Comparison of ENCODE assay signal across 7 cellular contexts in the genomic region with DNA sequence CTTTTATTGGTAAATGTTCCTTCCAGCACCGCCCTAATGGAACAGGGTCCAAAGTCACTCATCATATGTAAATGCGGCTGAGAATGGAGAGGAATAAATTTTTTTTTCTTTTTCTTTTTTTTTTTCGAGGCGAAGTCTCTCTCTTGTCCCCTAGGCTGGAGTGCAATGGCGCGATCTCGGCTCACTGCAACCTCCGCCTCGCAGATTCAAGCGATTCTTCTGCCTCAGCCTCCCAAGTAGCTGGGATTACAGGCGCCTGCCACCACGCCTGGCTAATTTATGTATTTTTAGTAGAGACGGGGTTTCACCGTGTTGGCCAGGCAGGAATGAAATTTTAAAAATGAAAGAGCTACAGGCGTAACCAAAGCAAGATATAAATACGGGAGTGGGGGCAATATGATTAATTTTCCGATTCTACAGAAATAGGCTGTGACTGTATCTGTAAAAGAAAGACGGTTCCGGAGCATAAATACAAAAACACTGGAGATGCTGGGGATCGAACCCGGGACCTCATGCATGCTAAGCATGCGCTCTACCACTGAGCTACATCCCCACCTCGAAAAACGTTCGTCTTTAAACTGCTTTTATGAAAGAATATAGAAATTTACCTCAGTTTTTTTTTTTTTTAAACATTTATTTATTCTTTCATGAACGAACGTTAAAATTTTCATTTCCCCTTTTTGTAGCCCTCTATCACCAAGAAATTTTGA.
DNase-seq lines count a peak whose midpoint lies in the region; ATAC-seq and TF ChIP-seq lines count a peak whose summit lies in the region.

No MANE protein-coding gene starts in this region.

- H3K4me3 ChIP-seq in RWPE2 (ENCODE audit: severe bottlenecking): peak overlapping the region; percentile 46
- H3K4me3 ChIP-seq in cardiac muscle cell: peak overlapping the region; percentile 94
- peak overlapping the region; percentile 51 for H3K4me3 ChIP-seq in psoas muscle

- TF ChIP-seq CTCF in RWPE2 (IDR thresholded peaks at IDR 0.05; ENCODE audit: poor library complexity, severe bottlenecking): no peak
- TF ChIP-seq CTCF in cardiac muscle cell (IDR thresholded peaks at IDR 0.05; ENCODE audit: low read depth, low read length): no peak
- no peak for TF ChIP-seq CTCF in psoas muscle (IDR thresholded peaks at IDR 0.05)

- H3K36me3 ChIP-seq in RWPE2 (ENCODE audit: low read depth) (no peaks in the 10 kb centered on the region), cardiac muscle cell (no peaks in the 10 kb centered on the region), psoas muscle (ENCODE audit: insufficient read depth in 1 of 2, low read depth in 1 of 2) (no peaks in the 10 kb centered on the region)

- H3K36me3 Mint-ChIP-seq in activated naive CD8-positive, alpha-beta T cell treated with anti-CD3 and anti-CD28 coated beads, Interleukin-2, amount 10 ng/mL, durations not matched to agents 7 days and 5 days: no peaks in the 10 kb centered on the region

- DNase-seq in HT1080 (ENCODE audit: low read depth) (peak; percentile 44), RWPE2 (ENCODE audit: low spot score) (no peak), cardiac muscle cell (ENCODE audit: low read depth in 1 of 2, low spot score in 1 of 2) (peak; percentile 74), psoas muscle (peak in 1 of 2 donors; percentile 50), GF-D8 (lab: John Stamatoyannopoulos, UW) (no peak)
- no peak for DNase-seq in activated naive CD8-positive, alpha-beta T cell treated with anti-CD3 and anti-CD28 coated beads, Interleukin-2, amount 10 ng/mL, durations not matched to agents 7 days and 5 days

- no peaks in the 10 kb centered on the region for H3K9me3 Mint-ChIP-seq in activated naive CD8-positive, alpha-beta T cell treated with anti-CD3 and anti-CD28 coated beads, Interleukin-2, amount 10 ng/mL, durations not matched to agents 7 days and 5 days

- peaks cover 65% of the 10 kb centered on the region for H3K27me3 Mint-ChIP-seq in activated naive CD8-positive, alpha-beta T cell treated with anti-CD3 and anti-CD28 coated beads, Interleukin-2, amount 10 ng/mL, durations not matched to agents 7 days and 5 days

- ATAC-seq in GM18498 (IDR thresholded peaks at IDR 0.05; ENCODE audit: unreplicated experiment) (peak; percentile 82), RWPE2 (ENCODE audit: low read depth) (peak; percentile 84), psoas muscle (no peak)
- peak; percentile 67 for ATAC-seq in activated naive CD8-positive, alpha-beta T cell treated with anti-CD3 and anti-CD28 coated beads, Interleukin-2, amount 10 ng/mL, durations not matched to agents 7 days and 5 days (ENCODE audit: low read depth)

- 1 to 2% (median 1%) methylated on average over 27 of the region's 27 CpGs for WGBS in psoas muscle, 3 donors

- H3K27ac Mint-ChIP-seq in activated naive CD8-positive, alpha-beta T cell treated with anti-CD3 and anti-CD28 coated beads, Interleukin-2, amount 10 ng/mL, durations not matched to agents 7 days and 5 days: peak overlapping the region; percentile 55

- POLR2A ChIA-PET in activated naive CD8-positive, alpha-beta T cell treated with anti-CD3 and anti-CD28 coated beads, Interleukin-2, amount 10 ng/mL, durations not matched to agents 7 days and 5 days (lab: Charles Lee): no interaction called here

- H3K9me3 ChIP-seq in RWPE2 (ENCODE audit: severe bottlenecking) (no peaks in the 10 kb centered on the region), cardiac muscle cell (ENCODE audit: low read depth) (no peaks in the 10 kb centered on the region), psoas muscle (no peaks in the 10 kb centered on the region)

- peak overlapping the region; percentile 80 for H3K4me3 Mint-ChIP-seq in activated naive CD8-positive, alpha-beta T cell treated with anti-CD3 and anti-CD28 coated beads, Interleukin-2, amount 10 ng/mL, durations not matched to agents 7 days and 5 days

- H3K27ac ChIP-seq in RWPE2 (ENCODE audit: poor library complexity, severe bottlenecking): no peak overlapping the region
- H3K27ac ChIP-seq in cardiac muscle cell: no peak overlapping the region
- no peak overlapping the region for H3K27ac ChIP-seq in psoas muscle

- H3K27me3 ChIP-seq in RWPE2 (ENCODE audit: insufficient read depth, poor library complexity, severe bottlenecking) (no peaks in the 10 kb centered on the region), cardiac muscle cell (no peaks in the 10 kb centered on the region), psoas muscle (ENCODE audit: insufficient read depth in 3 of 3, low read length in 2 of 3) (peaks cover 4 to 38% (median 6%) of the 10 kb centered on the region in 3 donors)

- peaks cover 20% of the 10 kb centered on the region for H3K4me1 Mint-ChIP-seq in activated naive CD8-positive, alpha-beta T cell treated with anti-CD3 and anti-CD28 coated beads, Interleukin-2, amount 10 ng/mL, durations not matched to agents 7 days and 5 days

- intact Hi-C loops in psoas muscle (cut with DNase I): no loop called here

- H3K4me1 ChIP-seq in RWPE2 (ENCODE audit: insufficient read depth, poor library complexity, severe bottlenecking) (no peaks in the 10 kb centered on the region), cardiac muscle cell (ENCODE audit: low read depth) (no peaks in the 10 kb centered on the region), psoas muscle (no peaks in the 10 kb centered on the region)

Comparison
In these comparisons a context has a peak if more than half of its experiments do, and no peak if none do; other contexts are left out.
1. ATAC-seq: peak in GM18498 (single experiment), RWPE2 (single experiment) and activated naive CD8-positive, alpha-beta T cell treated with anti-CD3 and anti-CD28 coated beads, Interleukin-2, amount 10 ng/mL, durations not matched to agents 7 days and 5 days (single experiment); none in psoas muscle (0 of 4).
2. DNase-seq: peak in HT1080 (single experiment) and cardiac muscle cell (2 of 2); none in RWPE2 (single experiment), activated naive CD8-positive, alpha-beta T cell treated with anti-CD3 and anti-CD28 coated beads, Interleukin-2, amount 10 ng/mL, durations not matched to agents 7 days and 5 days (single experiment) and GF-D8 (single experiment).
3. Peak in every context shown above with its lines, with median percentiles within 50 percentile points of each other: H3K4me3 ChIP-seq.